ENCODE assay signal across 16 cellular contexts in the genomic region with DNA sequence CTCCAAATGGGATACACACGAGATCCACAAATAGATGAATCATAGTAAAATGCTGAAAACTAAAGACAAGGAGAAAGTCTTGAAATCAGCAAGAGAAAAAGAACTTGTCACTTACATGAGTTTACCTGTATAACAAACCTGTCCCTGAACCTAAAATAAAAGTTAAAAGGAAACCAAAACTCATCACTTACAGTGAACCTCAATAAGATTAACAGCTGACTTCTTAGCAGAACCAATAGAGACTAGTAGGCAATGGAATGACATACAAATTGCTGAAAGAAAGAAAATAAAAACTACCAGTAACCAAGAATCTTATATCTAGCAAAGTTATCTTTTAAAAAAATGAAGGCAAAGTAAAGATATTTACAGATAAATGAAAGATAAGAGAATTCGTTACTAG. TPM values are rescaled to one million over a fixed set of nuclear protein-coding genes. Genes with fewer than 3 reads are reported as not detected.
A peak's percentile ranks its signal among the peaks of the same experiment; 100 is the strongest.
DNase-seq lines count a peak whose midpoint lies in the region; ATAC-seq, FAIRE-seq and TF ChIP-seq lines count a peak whose summit lies in the region.
"Had no signal": no experiment of that assay in that cellular context is flagged by ENCODE, and none has a peak within 500 bp of the region (broad histone marks: within the 10 kb centered on the region; RNA-seq: fewer than 3 reads in every experiment).

No MANE protein-coding gene starts in this region.

- H3K27me3 ChIP-seq in A673 (replicated peaks; ENCODE audit: insufficient read depth, low read depth, low read length, poor library complexity) (no peaks in the 10 kb centered on the region), SK-N-SH (ENCODE audit: insufficient read depth) (no peaks in the 10 kb centered on the region), endothelial cell of umbilical vein (ENCODE audit: control insufficient read depth in 2 of 2, insufficient read depth in 2 of 2, low read length in 2 of 2) (no peaks in the 10 kb centered on the region)

- H2AFZ ChIP-seq in SK-N-SH (ENCODE audit: low read depth) (no peak overlapping the region), endothelial cell of umbilical vein (ENCODE audit: low read depth, low read length) (no peak overlapping the region)

- BruUV-seq in A673 (replicated peaks; lab: Mats Ljungman, UMichigan) = no TSS peak
- no TSS peak for BruUV-seq in endothelial cell of umbilical vein (replicated peaks; lab: Mats Ljungman, UMichigan)

- peaks cover 4% of the 10 kb centered on the region for H3F3A ChIP-seq in SK-N-SH (replicated peaks; ENCODE audit: insufficient read depth)

- no peak overlapping the region for H3K27ac Mint-ChIP-seq in activated CD4-positive, alpha-beta memory T cell treated with anti-CD3 and anti-CD28 coated beads for 36 hours
- H3K27ac Mint-ChIP-seq in glutamatergic neuron (ENCODE audit: unreplicated experiment) = no peak overlapping the region
- H3K27ac Mint-ChIP-seq: activated naive CD4-positive, alpha-beta T cell treated with anti-CD3 and anti-CD28 coated beads, Interleukin-2, amount 50 U/mL, for 72 hours had no signal

- H3K9me3 ChIP-seq in A673 (ENCODE audit: low read depth, low read length, poor library complexity, severe bottlenecking) = peaks cover 24% of the 10 kb centered on the region
- 0 out of 2 replicates have a peak, but pooled peaks cover 13% of the 10 kb centered on the region for H3K9me3 ChIP-seq in SK-N-SH
- H3K9me3 ChIP-seq in endothelial cell of umbilical vein (replicated peaks; ENCODE audit: control insufficient read depth, insufficient read depth, low read length) = peaks cover 1% of the 10 kb centered on the region

- H3K9ac ChIP-seq in SK-N-SH = no peak overlapping the region
- H3K9ac ChIP-seq in endothelial cell of umbilical vein (replicated peaks; ENCODE audit: extremely low read depth, insufficient read depth, low read length) = no peak overlapping the region

- H4K20me1 ChIP-seq in SK-N-SH (ENCODE audit: insufficient read depth) (no peaks in the 10 kb centered on the region), endothelial cell of umbilical vein (replicated peaks; ENCODE audit: control insufficient read depth, extremely low read depth, insufficient read depth, low read length) (no peaks in the 10 kb centered on the region)

- no peak for FAIRE-seq in endothelial cell of umbilical vein (lab: Jason Lieb, UNC)
- FAIRE-seq: endometrium had no signal

- dilution Hi-C loops in endothelial cell of umbilical vein (cut with MboI; ENCODE audit: extremely low pct_ligation_motif_present, low sequenced_read_pairs) = no loop called here

- H3K4me1 ChIP-seq in A673 (ENCODE audit: insufficient read depth, low read length, poor library complexity, severe bottlenecking) (no peaks in the 10 kb centered on the region), SK-N-SH (ENCODE audit: control insufficient read depth in 1 of 2, insufficient read depth in 2 of 2, low read depth in 1 of 2, low read length in 1 of 2) (no peaks in the 10 kb centered on the region), endothelial cell of umbilical vein (ENCODE audit: control insufficient read depth, extremely low read depth, insufficient read depth, low read length) (peaks cover 9% of the 10 kb centered on the region)

- intact Hi-C loops in A673 (cut with micrococcal nuclease; ENCODE audit: unreplicated experiment) = no loop called here
- intact Hi-C loops in endothelial cell of umbilical vein (cut with micrococcal nuclease) = no loop called here
- intact Hi-C loops in activated CD4-positive, alpha-beta memory T cell treated with anti-CD3 and anti-CD28 coated beads for 36 hours (cut with micrococcal nuclease) = no loop called here

- no peak overlapping the region for H3K4me2 ChIP-seq in SK-N-SH
- H3K4me2 ChIP-seq in endothelial cell of umbilical vein (ENCODE audit: insufficient read depth, low read length) = no peak overlapping the region

- H3K36me3 ChIP-seq in A673 (ENCODE audit: insufficient read depth, low read length, poor library complexity, severe bottlenecking) (peaks cover 13% of the 10 kb centered on the region), SK-N-SH (replicated peaks in 1 of 2; ENCODE audit: control insufficient read depth in 1 of 2, insufficient read depth in 2 of 2, low read length in 1 of 2) (peaks cover 13 to 58% of the 10 kb centered on the region in 2 experiments), endothelial cell of umbilical vein (ENCODE audit: control insufficient read depth in 2 of 2, extremely low read depth in 1 of 2, insufficient read depth in 2 of 2, low read length in 2 of 2) (no peaks in the 10 kb centered on the region)

- no peaks in the 10 kb centered on the region for H3K9me1 ChIP-seq in endothelial cell of umbilical vein (replicated peaks; ENCODE audit: control insufficient read depth, extremely low read depth, insufficient read depth, low read length)

- no peak for ATAC-seq in HG02981 (IDR thresholded peaks at IDR 0.05; ENCODE audit: unreplicated experiment)
- ATAC-seq: activated naive CD4-positive, alpha-beta T cell treated with anti-CD3 and anti-CD28 coated beads, Interleukin-2, amount 50 U/mL, for 72 hours; left cardiac atrium had no signal

- POLR2A ChIA-PET in A673 (lab: Charles Lee; ENCODE audit: low non-redundant PET) = no interaction called here
- POLR2A ChIA-PET in SK-N-SH (lab: Yijun Ruan, JAX) = no interaction called here
- POLR2A ChIA-PET in endothelial cell of umbilical vein (lab: Charles Lee) = no interaction called here
- POLR2A ChIA-PET in activated CD4-positive, alpha-beta memory T cell treated with anti-CD3 and anti-CD28 coated beads for 36 hours (lab: Charles Lee) = no interaction called here

- H3K79me2 ChIP-seq in SK-N-SH (ENCODE audit: insufficient read depth) = peaks cover 5% of the 10 kb centered on the region; the same call in 1 of the 2 replicates
- H3K79me2 ChIP-seq in endothelial cell of umbilical vein (ENCODE audit: control insufficient read depth, insufficient read depth, low read length) = no peaks in the 10 kb centered on the region

- H3K27ac ChIP-seq in A673 (ENCODE audit: low read depth, low read length, poor library complexity, severe bottlenecking) (no peak overlapping the region), SK-N-SH (ENCODE audit: low read depth in 2 of 2, low read length in 1 of 2) (no peak overlapping the region), endothelial cell of umbilical vein (ENCODE audit: insufficient read depth, low read depth, low read length) (no peak overlapping the region)

- no peaks in the 10 kb centered on the region for H3K27me3 Mint-ChIP-seq in activated CD4-positive, alpha-beta memory T cell treated with anti-CD3 and anti-CD28 coated beads for 36 hours
- H3K27me3 Mint-ChIP-seq in glutamatergic neuron (ENCODE audit: unreplicated experiment) = no peaks in the 10 kb centered on the region
- H3K27me3 Mint-ChIP-seq: central memory CD8-positive, alpha-beta T cell had no signal

- no peak for TF ChIP-seq RAD21 in SK-N-SH (IDR thresholded peaks at IDR 0.05; ENCODE audit: low read length)

- no peak for TF ChIP-seq POLR2A in endothelial cell of umbilical vein (IDR thresholded peaks at IDR 0.05; ENCODE audit: low read depth, low read length)

- CTCF ChIA-PET in A673 (lab: Charles Lee) = no interaction called here
- CTCF ChIA-PET in SK-N-SH (lab: Yijun Ruan, JAX) = interaction anchor here (0.6 to 1.0 kb wide), 2 partner anchors 27 to 29 kb away, joined by 3 to 4 read pairs; partner anchors contain the start of gene SEC22A
- CTCF ChIA-PET in endothelial cell of umbilical vein (lab: Charles Lee) = no interaction called here
- CTCF ChIA-PET in activated CD4-positive, alpha-beta memory T cell treated with anti-CD3 and anti-CD28 coated beads for 36 hours (lab: Charles Lee) = no interaction called here

- no peaks in the 10 kb centered on the region for H3K4me1 Mint-ChIP-seq in activated CD4-positive, alpha-beta memory T cell treated with anti-CD3 and anti-CD28 coated beads for 36 hours (ENCODE audit: low read depth)
- H3K4me1 Mint-ChIP-seq in glutamatergic neuron (ENCODE audit: low read depth, unreplicated experiment) = no peaks in the 10 kb centered on the region

- TF ChIP-seq EP300 in SK-N-SH (IDR thresholded peaks at IDR 0.05; ENCODE audit: borderline replicate concordance in 1 of 2, low read depth in 1 of 2, low read length in 1 of 2) = no peak

- 97% methylated on average over 2 of the region's 2 CpGs for WGBS in SK-N-SH (ENCODE audit: low lambda C conversion rate)

- H3K36me3 Mint-ChIP-seq in activated CD4-positive, alpha-beta memory T cell treated with anti-CD3 and anti-CD28 coated beads for 36 hours = peaks cover 52% of the 10 kb centered on the region
- H3K36me3 Mint-ChIP-seq in glutamatergic neuron (ENCODE audit: unreplicated experiment) = peaks cover 29% of the 10 kb centered on the region

- peaks cover 13% of the 10 kb centered on the region for H3K9me3 Mint-ChIP-seq in activated CD4-positive, alpha-beta memory T cell treated with anti-CD3 and anti-CD28 coated beads for 36 hours
- no peaks in the 10 kb centered on the region for H3K9me3 Mint-ChIP-seq in glutamatergic neuron (ENCODE audit: unreplicated experiment)

- DNase-seq in A673 (ENCODE audit: low spot score) (peak; percentile 4), HT-29 (ENCODE audit: low spot score) (peak; percentile 9), SK-N-SH (peak; percentile 6), endothelial cell of umbilical vein (ENCODE audit: low read depth, low spot score) (peak; percentile 12), glutamatergic neuron (no peak), NCI-H2029 treated with DMSO at 0.1 percent for 48 hours (lab: John Stamatoyannopoulos, UW) (no peak)
- DNase-seq in activated CD4-positive, alpha-beta memory T cell treated with anti-CD3 and anti-CD28 coated beads for 36 hours = no peak
- DNase-seq: activated CD4-positive, CD25-positive, alpha-beta regulatory T cell; DMS53; GOT3; left cardiac atrium; NK-92 treated with Interleukin-12 subunit alpha and Interleukin-12 subunit beta, amount 100 ng/mL, for 24 hours had no signal

- TF ChIP-seq CTCF in A673 (conservative IDR thresholded peaks at IDR 0.05; ENCODE audit: low read depth, low read length) = no peak
- TF ChIP-seq CTCF in SK-N-SH (IDR thresholded peaks at IDR 0.05) = no peak
- TF ChIP-seq CTCF in endothelial cell of umbilical vein (IDR thresholded peaks at IDR 0.05; ENCODE audit: extremely low read depth in 1 of 2, insufficient read depth in 1 of 2, low read depth in 1 of 2, low read length in 2 of 2) = no peak
- no peak for TF ChIP-seq CTCF in glutamatergic neuron (IDR thresholded peaks at IDR 0.05; ENCODE audit: partially characterized antibody, unreplicated experiment)

- H3K9me2 ChIP-seq in SK-N-SH = no peaks in the 10 kb centered on the region

- no peak overlapping the region for H3K4me3 Mint-ChIP-seq in activated CD4-positive, alpha-beta memory T cell treated with anti-CD3 and anti-CD28 coated beads for 36 hours
- H3K4me3 Mint-ChIP-seq in glutamatergic neuron (ENCODE audit: unreplicated experiment) = no peak overlapping the region
- H3K4me3 Mint-ChIP-seq: central memory CD8-positive, alpha-beta T cell had no signal

- H3K4me3 ChIP-seq in A673 (ENCODE audit: low read depth, low read length, poor library complexity, severe bottlenecking) (no peak overlapping the region), SK-N-SH (ENCODE audit: low read depth in 2 of 2, low read length in 1 of 2) (no peak overlapping the region), endothelial cell of umbilical vein (replicated peaks in 1 of 3; ENCODE audit: insufficient read depth in 1 of 3, low read depth in 1 of 3, low read length in 3 of 3) (no peak overlapping the region)

RNA-seq across cellular contexts. Expression of gene SEC22A, which starts 27.4 kb away (rescaled TPM):
- total RNA-seq in A673 (2021) = 21.0 and 21.6 TPM in 2 replicates
- 16.4 and 17.2 TPM in 2 replicates for total RNA-seq in HT-29 (2014; rRNA removed; shearing (Covaris generic))
- 13.0 and 17.4 TPM in 2 replicates for polyA plus RNA-seq in SK-N-SH (2012; rRNA removed)
- polyA plus RNA-seq in SK-N-SH (2012; cell fraction: cytosol; rRNA removed) = 14.5 and 17.3 TPM in 2 replicates
- 6.0 and 14.5 TPM in 2 replicates for polyA plus RNA-seq in SK-N-SH (2012; cell fraction: nucleus; rRNA removed)
- total RNA-seq in endothelial cell of umbilical vein = 20.1 and 20.9 TPM in 2 replicates
- polyA plus RNA-seq in endothelial cell of umbilical vein = 25.1 and 26.8 TPM in 2 replicates
- polyA plus RNA-seq in endothelial cell of umbilical vein (2011; cell fraction: cytosol; rRNA removed) = 19.1 and 21.0 TPM in 2 replicates
- polyA plus RNA-seq in endothelial cell of umbilical vein (2011; cell fraction: nucleus; rRNA removed) = 17.7 and 20.2 TPM in 2 replicates
- polyA plus RNA-seq in endothelial cell of umbilical vein (2012) = 15.2 and 25.2 TPM in 2 replicates
- 24.2 and 30.1 TPM in 2 replicates for polyA minus RNA-seq in endothelial cell of umbilical vein
- polyA minus RNA-seq in endothelial cell of umbilical vein (2011; cell fraction: cytosol; rRNA and poly(A)+ RNA removed) = 7.3 TPM
- 11.9 and 24.2 TPM in 2 replicates for polyA minus RNA-seq in endothelial cell of umbilical vein (2011; cell fraction: nucleus; rRNA and poly(A)+ RNA removed)
- 10 to 100 TPM; 19.6 to 21.5 TPM for total RNA-seq in activated CD4-positive, alpha-beta memory T cell treated with anti-CD3 and anti-CD28 coated beads for 36 hours
- total RNA-seq in glutamatergic neuron (ENCODE audit: unreplicated experiment) = 14.6 TPM

Comparison
In these comparisons a context has a peak if more than half of its experiments do, and no peak if none do; other contexts are left out.
1. DNase-seq: peak in A673 (single experiment), HT-29 (single experiment), SK-N-SH (single experiment) and endothelial cell of umbilical vein (single experiment); none in activated CD4-positive, alpha-beta memory T cell treated with anti-CD3 and anti-CD28 coated beads for 36 hours (single experiment), glutamatergic neuron (single experiment) and NCI-H2029 treated with DMSO at 0.1 percent for 48 hours (single experiment).